ENCODE assay signal across 22 cellular contexts in genomic region chr11:43558556-43559127, GRCh38.
A peak's percentile ranks its signal among the peaks of the same experiment; 100 is the strongest.
DNase-seq lines count a peak whose midpoint lies in the region; ATAC-seq, FAIRE-seq and TF ChIP-seq lines count a peak whose summit lies in the region.
"Had no signal": no experiment of that assay in that cellular context is flagged by ENCODE, and none has a peak within 500 bp of the region (broad histone marks: within the 10 kb centered on the region; RNA-seq: fewer than 3 reads in every experiment).

No MANE protein-coding gene starts in this region.

- H3K27me3 ChIP-seq in GM12878 (replicated peaks in 1 of 2; ENCODE audit: control insufficient read depth in 2 of 2, insufficient read depth in 2 of 2, low read length in 1 of 2): peaks cover 9 to 18% of the 10 kb centered on the region in 2 experiments
- H3K27me3 ChIP-seq: ovary had no signal

- no peaks in the 10 kb centered on the region for H3K9me3 ChIP-seq in GM12878 (replicated peaks; ENCODE audit: control insufficient read depth, insufficient read depth, low read length)
- H3K9me3 ChIP-seq: ovary, right atrium auricular region, upper lobe of right lung had no signal

- no TSS peak for BruUV-seq in GM12878 (replicated peaks; lab: Mats Ljungman, UMichigan)

- 25% methylated on average over 8 of the region's 8 CpGs for WGBS in GM12878 (ENCODE audit: insufficient coverage, insufficient replicate concordance, low lambda C conversion rate, missing lambda C conversion rate)

- SMC1A ChIA-PET in GM12878 (lab: Charles Lee; ENCODE audit: uncharacterized antibody, unreplicated experiment): no interaction called here

- no peaks in the 10 kb centered on the region for H3K36me3 ChIP-seq in GM12878 (ENCODE audit: control insufficient read depth in 2 of 2, insufficient read depth in 2 of 2, low read length in 1 of 2)
- H3K36me3 ChIP-seq: ovary, right atrium auricular region, upper lobe of right lung had no signal

- H3K27ac ChIP-seq in GM12878 (ENCODE audit: control insufficient read depth, insufficient read depth): no peak overlapping the region
- H3K27ac ChIP-seq: coronary artery, ovary, right atrium auricular region, upper lobe of right lung had no signal

- CTCF ChIA-PET in GM12878 (lab: Yijun Ruan, JAX): interaction anchor here (1.0 to 1.9 kb wide), 2 partner anchors 9 to 14 kb away, joined by 5 read pairs; no protein-coding TSS in a partner anchor
- CTCF ChIA-PET in activated CD4-positive, alpha-beta memory T cell treated with anti-CD3 and anti-CD28 coated beads, Interleukin-2, amount 10 ng/mL, durations not matched to agents 7 days and 5 days (lab: Charles Lee): interaction anchor here (1.0 kb wide), 1 partner anchor 10 kb away, joined by 3 read pairs; no protein-coding TSS in a partner anchor

- H3K9ac ChIP-seq in GM12878 (ENCODE audit: control insufficient read depth, insufficient read depth, low read length): no peak overlapping the region

- no peaks in the 10 kb centered on the region for H3K36me3 Mint-ChIP-seq in activated naive CD4-positive, alpha-beta T cell treated with anti-CD3 and anti-CD28 coated beads, Interleukin-2, amount 50 U/mL, for 24 hours
- H3K36me3 Mint-ChIP-seq in activated CD4-positive, alpha-beta memory T cell treated with anti-CD3 and anti-CD28 coated beads, Interleukin-2, amount 10 ng/mL, durations not matched to agents 7 days and 5 days (ENCODE audit: low read depth): no peaks in the 10 kb centered on the region

- RAD21 ChIA-PET in GM12878 (lab: Charles Lee; ENCODE audit: unreplicated experiment): no interaction called here

- H3K4me3 Mint-ChIP-seq in activated naive CD4-positive, alpha-beta T cell treated with anti-CD3 and anti-CD28 coated beads, Interleukin-2, amount 50 U/mL, for 24 hours: no peak overlapping the region
- H3K4me3 Mint-ChIP-seq in activated CD4-positive, alpha-beta memory T cell treated with anti-CD3 and anti-CD28 coated beads, Interleukin-2, amount 10 ng/mL, durations not matched to agents 7 days and 5 days: no peak overlapping the region
- H3K4me3 Mint-ChIP-seq: activated CD4-positive, alpha-beta T cell treated with anti-CD3 and anti-CD28 coated beads for 36 hours; B cell had no signal

- TF ChIP-seq EP300 in GM12878 (IDR thresholded peaks at IDR 0.05; ENCODE audit: borderline replicate concordance in 1 of 2, control insufficient read depth in 1 of 2, low read depth in 2 of 2, low read length in 2 of 2): no peak

- H3K27ac Mint-ChIP-seq in activated naive CD4-positive, alpha-beta T cell treated with anti-CD3 and anti-CD28 coated beads, Interleukin-2, amount 50 U/mL, for 24 hours: peak overlapping the region; percentile 4
- H3K27ac Mint-ChIP-seq in activated CD4-positive, alpha-beta memory T cell treated with anti-CD3 and anti-CD28 coated beads, Interleukin-2, amount 10 ng/mL, durations not matched to agents 7 days and 5 days: no peak overlapping the region
- H3K27ac Mint-ChIP-seq: activated CD4-positive, alpha-beta T cell treated with anti-CD3 and anti-CD28 coated beads for 36 hours; B cell had no signal

- no peak for TF ChIP-seq RAD21 in GM12878 (IDR thresholded peaks at IDR 0.05; ENCODE audit: insufficient read depth, low read depth, low read length)

- H3K9me3 Mint-ChIP-seq in activated naive CD4-positive, alpha-beta T cell treated with anti-CD3 and anti-CD28 coated beads, Interleukin-2, amount 50 U/mL, for 24 hours: no peaks in the 10 kb centered on the region
- H3K9me3 Mint-ChIP-seq in activated CD4-positive, alpha-beta memory T cell treated with anti-CD3 and anti-CD28 coated beads, Interleukin-2, amount 10 ng/mL, durations not matched to agents 7 days and 5 days: no peaks in the 10 kb centered on the region

- H4K20me1 ChIP-seq in GM12878 (ENCODE audit: control insufficient read depth, insufficient read depth): no peaks in the 10 kb centered on the region

- H3K4me1 Mint-ChIP-seq in activated naive CD4-positive, alpha-beta T cell treated with anti-CD3 and anti-CD28 coated beads, Interleukin-2, amount 50 U/mL, for 24 hours: peaks cover 8% of the 10 kb centered on the region
- peaks cover 6% of the 10 kb centered on the region for H3K4me1 Mint-ChIP-seq in activated CD4-positive, alpha-beta memory T cell treated with anti-CD3 and anti-CD28 coated beads, Interleukin-2, amount 10 ng/mL, durations not matched to agents 7 days and 5 days
- H3K4me1 Mint-ChIP-seq: B cell had no signal

- H3K27me3 Mint-ChIP-seq in activated naive CD4-positive, alpha-beta T cell treated with anti-CD3 and anti-CD28 coated beads, Interleukin-2, amount 50 U/mL, for 24 hours: peaks cover 53% of the 10 kb centered on the region
- H3K27me3 Mint-ChIP-seq in activated CD4-positive, alpha-beta memory T cell treated with anti-CD3 and anti-CD28 coated beads, Interleukin-2, amount 10 ng/mL, durations not matched to agents 7 days and 5 days: peaks cover 67% of the 10 kb centered on the region

- no peak overlapping the region for H3K4me3 ChIP-seq in GM12878
- H3K4me3 ChIP-seq: coronary artery, lung, ovary, right atrium auricular region, upper lobe of right lung had no signal

- in situ Hi-C loops in GM12878 (cut with MboI): no loop called here

- intact Hi-C loops in GM12878 (cut with micrococcal nuclease; ENCODE audit: unreplicated experiment): no loop called here

- H3K4me2 ChIP-seq in GM12878 (ENCODE audit: control insufficient read depth, insufficient read depth): no peak overlapping the region

- H3K4me1 ChIP-seq in GM12878 (ENCODE audit: control insufficient read depth, insufficient read depth, low read length): peaks cover 5% of the 10 kb centered on the region
- H3K4me1 ChIP-seq: upper lobe of right lung had no signal

- no peaks in the 10 kb centered on the region for H3K79me2 ChIP-seq in GM12878 (ENCODE audit: control insufficient read depth, insufficient read depth, low read length)

- TF ChIP-seq CTCF in GM12878 (IDR thresholded peaks at IDR 0.05 in 2 of 3, conservative IDR thresholded peaks at IDR 0.05 in 1 of 3; ENCODE audit: control insufficient read depth in 2 of 3, extremely low read depth in 1 of 3, insufficient read depth in 1 of 3, low read depth in 3 of 3, low read length in 3 of 3): no peak

- POLR2A ChIA-PET in GM12878 (lab: Charles Lee): no interaction called here
- POLR2A ChIA-PET in activated CD4-positive, alpha-beta memory T cell treated with anti-CD3 and anti-CD28 coated beads, Interleukin-2, amount 10 ng/mL, durations not matched to agents 7 days and 5 days (lab: Charles Lee): no interaction called here

- no peak for ATAC-seq in GM12878
- no peak for ATAC-seq in GM21529 (IDR thresholded peaks at IDR 0.05; ENCODE audit: unreplicated experiment)
- ATAC-seq in GM18511 (IDR thresholded peaks at IDR 0.05; ENCODE audit: unreplicated experiment): no peak
- ATAC-seq: activated CD4-positive, alpha-beta T cell treated with anti-CD3 and anti-CD28 coated beads for 36 hours; upper lobe of right lung had no signal

- no peak for FAIRE-seq in GM12878 (lab: Jason Lieb, UNC)
- FAIRE-seq: keratinocyte had no signal

- no peak overlapping the region for H2AFZ ChIP-seq in GM12878 (ENCODE audit: control insufficient read depth, low read depth, low read length)

- TF ChIP-seq POLR2A in GM12878 (IDR thresholded peaks at IDR 0.05; ENCODE audit: low read depth, low read length) (no peak), erythroblast (IDR thresholded peaks at IDR 0.05; ENCODE audit: low read length) (no peak)

- no peak for DNase-seq in activated naive CD4-positive, alpha-beta T cell treated with Interleukin-2 at 50 U/mL for 16 hours
- no peak for DNase-seq in GM12878 (ENCODE audit: low read depth, low spot score)
- peak; percentile 35 for DNase-seq in iPS-NIHi7 (ENCODE audit: extremely low spot score)
- DNase-seq in erythroblast (lab: John Stamatoyannopoulos, UW): no peak
- no peak for DNase-seq in activated CD4-positive, alpha-beta memory T cell treated with anti-CD3 and anti-CD28 coated beads, Interleukin-2, amount 10 ng/mL, durations not matched to agents 7 days and 5 days
- DNase-seq: activated CD4-positive, alpha-beta T cell treated with anti-CD3 and anti-CD28 coated beads for 36 hours; COR-L47; Karpas-422; NCI-H1092 treated with DMSO at 0.1 percent for 48 hours; NCI-H524 treated with DMSO at 0.1 percent for 48 hours; ovary; stimulated activated CD4-positive, alpha-beta T cell treated with anti-CD3 and anti-CD28 coated beads, Interleukin-12 subunit alpha, Interleukin-12 subunit beta, amount 100 ng/mL, for 4 hours; T1000; upper lobe of right lung had no signal

TF ChIP-seq in GM12878, 131 proteins besides CTCF, POLR2A, EP300 and RAD21 (continues in another document):
- TF ChIP-seq EGR1 (IDR thresholded peaks at IDR 0.05; ENCODE audit: borderline replicate concordance in 1 of 2, low read depth in 2 of 2, low read length in 2 of 2): 0 out of 3 replicates have a peak, but pooled peaks of 1 of the 2 experiments have one; percentile 16
- no peak for TF ChIP-seq BCL11A (IDR thresholded peaks at IDR 0.05; ENCODE audit: low read depth, low read length)
- TF ChIP-seq IRF3 (IDR thresholded peaks at IDR 0.05): no peak
- TF ChIP-seq ZNF24 (IDR thresholded peaks at IDR 0.05): no peak
- peak; percentile 53 for TF ChIP-seq SPI1 (IDR thresholded peaks at IDR 0.05; ENCODE audit: borderline replicate concordance, insufficient read depth, low read depth, low read length)
- no peak for TF ChIP-seq SMARCA5 (IDR thresholded peaks at IDR 0.05)
- no peak for TF ChIP-seq POLR2AphosphoS2 (IDR thresholded peaks at IDR 0.05; ENCODE audit: low read depth, low read length)
- TF ChIP-seq TARDBP (IDR thresholded peaks at IDR 0.05; ENCODE audit: borderline replicate concordance): no peak
